22 cellular contexts compared by ENCODE assay signal in genomic region chr22:37629928-37630327, GRCh38. TPM values are rescaled to one million over a fixed set of nuclear protein-coding genes. Genes with fewer than 3 reads are reported as not detected.
DNase-seq lines count a peak whose midpoint lies in the region; ATAC-seq, FAIRE-seq and TF ChIP-seq lines count a peak whose summit lies in the region.
"Had no signal": no experiment of that assay in that cellular context is flagged by ENCODE, and none has a peak within 500 bp of the region (broad histone marks: within the 10 kb centered on the region; RNA-seq: fewer than 3 reads in every experiment).

No MANE protein-coding gene starts in this region.

- TF ChIP-seq CTCF in CD14-positive monocyte (IDR thresholded peaks at IDR 0.05) = no peak

- H3K79me1 ChIP-seq in neuronal stem cell (ENCODE audit: low read depth, low read length) = peaks cover 1% of the 10 kb centered on the region

- H2AFZ ChIP-seq in neuronal stem cell (ENCODE audit: low read length) = no peak overlapping the region
- H2AFZ ChIP-seq: GM23248 had no signal

- H4K8ac ChIP-seq in neuronal stem cell (ENCODE audit: low read depth, low read length) = no peak overlapping the region

- peaks cover 0 to 2% (median 0%) of the 10 kb centered on the region in 3 donors for H3K27me3 Mint-ChIP-seq in CD14-positive monocyte (ENCODE audit: low read depth in 3 of 3)
- no peaks in the 10 kb centered on the region for H3K27me3 Mint-ChIP-seq in T-helper 17 cell
- H3K27me3 Mint-ChIP-seq: CD4-positive, alpha-beta memory T cell had no signal

- peak overlapping the region; percentile 61 for H3K23ac ChIP-seq in neuronal stem cell (ENCODE audit: low read depth, low read length, poor library complexity)

- H3K27ac Mint-ChIP-seq in CD14-positive monocyte = no peak overlapping the region
- H3K27ac Mint-ChIP-seq in T-helper 17 cell = peak overlapping the region; percentile 93

- intact Hi-C loops in CD14-positive monocyte (cut with micrococcal nuclease) = no loop called here

- ATAC-seq in T-helper 17 cell (no peak), GM19452 (IDR thresholded peaks at IDR 0.05; ENCODE audit: unreplicated experiment) (no peak)

- FAIRE-seq in GM19239 (lab: Jason Lieb, UNC) = no peak
- FAIRE-seq: G401.6 had no signal

- H3K36me3 ChIP-seq in BLaER1 (peaks cover 37% of the 10 kb centered on the region), neuronal stem cell (replicated peaks in 1 of 2; ENCODE audit: control insufficient read depth in 2 of 2, insufficient read depth in 2 of 2, low read length in 2 of 2) (peaks cover 30 to 77% of the 10 kb centered on the region in 2 donors)

- H3K36me3 Mint-ChIP-seq in CD14-positive monocyte = peaks cover 42 to 57% of the 10 kb centered on the region in 2 donors
- peaks cover 3% of the 10 kb centered on the region for H3K36me3 Mint-ChIP-seq in T-helper 17 cell (ENCODE audit: low read depth)

- H2BK12ac ChIP-seq in neuronal stem cell (ENCODE audit: low read length) = no peak overlapping the region

- no peak overlapping the region for H4K91ac ChIP-seq in neuronal stem cell (ENCODE audit: low read depth, low read length, poor library complexity)

- no peaks in the 10 kb centered on the region for H3K9me3 ChIP-seq in BLaER1
- no peaks in the 10 kb centered on the region for H3K9me3 ChIP-seq in T-helper 17 cell (ENCODE audit: control insufficient read depth, low read length, poor library complexity, severe bottlenecking)
- no peaks in the 10 kb centered on the region for H3K9me3 ChIP-seq in neuronal stem cell (replicated peaks in 1 of 2; ENCODE audit: control insufficient read depth in 2 of 2, insufficient read depth in 1 of 2, low read depth in 1 of 2, low read length in 2 of 2)
- H3K9me3 ChIP-seq: Caco-2 had no signal

- no peak overlapping the region for H2BK120ac ChIP-seq in neuronal stem cell (ENCODE audit: low read depth, low read length)

- no peak overlapping the region for H2BK15ac ChIP-seq in neuronal stem cell (ENCODE audit: low read length)

- H3K4me3 ChIP-seq in BLaER1 (no peak overlapping the region), neuronal stem cell (ENCODE audit: low read length in 2 of 2) (no peak overlapping the region)
- H3K4me3 ChIP-seq: GM23248 had no signal

- peak overlapping the region; percentile 60; the same call in 1 of the 2 replicates for H3K9ac ChIP-seq in BLaER1
- H3K9ac ChIP-seq in neuronal stem cell (ENCODE audit: low read depth, low read length, poor library complexity) = peak overlapping the region; percentile 12
- H3K9ac ChIP-seq: GM23248, KMS-11 had no signal

- H3K27ac ChIP-seq in BLaER1 = peak overlapping the region; percentile 92
- H3K27ac ChIP-seq in neuronal stem cell (replicated peaks; ENCODE audit: low read length) = no peak overlapping the region
- H3K27ac ChIP-seq: GM23248, KMS-11 had no signal

- H3K4me1 Mint-ChIP-seq in CD14-positive monocyte (peaks cover 67% of the 10 kb centered on the region), T-helper 17 cell (peaks cover 59% of the 10 kb centered on the region)

- no peak overlapping the region for H2AK5ac ChIP-seq in neuronal stem cell (ENCODE audit: low read depth, low read length)

- H3K18ac ChIP-seq in neuronal stem cell (ENCODE audit: low read length) = no peak overlapping the region

- H3K4me1 ChIP-seq in BLaER1 = peaks cover 100% of the 10 kb centered on the region
- peaks cover 16 to 22% of the 10 kb centered on the region in 2 donors for H3K4me1 ChIP-seq in neuronal stem cell (ENCODE audit: control insufficient read depth in 2 of 2, insufficient read depth in 1 of 2, low read depth in 1 of 2, low read length in 2 of 2)

- no peak overlapping the region for H3K4ac ChIP-seq in neuronal stem cell (ENCODE audit: low read length)

- no peak overlapping the region for H3K14ac ChIP-seq in neuronal stem cell (ENCODE audit: low read length)

- no peak overlapping the region for H2BK5ac ChIP-seq in neuronal stem cell (ENCODE audit: low read length)

- H3K27me3 ChIP-seq in BLaER1 (no peaks in the 10 kb centered on the region), neuronal stem cell (ENCODE audit: control insufficient read depth in 3 of 3, insufficient read depth in 3 of 3, low read depth in 1 of 3, low read length in 3 of 3) (no peaks in the 10 kb centered on the region)

- no peaks in the 10 kb centered on the region for H4K20me1 ChIP-seq in BLaER1

- H3K4me2 ChIP-seq in BLaER1 = peak overlapping the region; percentile 90
- H3K4me2 ChIP-seq in neuronal stem cell (ENCODE audit: insufficient read depth, low read length, poor library complexity, severe bottlenecking) = no peak overlapping the region
- H3K4me2 ChIP-seq: KMS-11 had no signal

- DNase-seq in CD14-positive monocyte (ENCODE audit: low spot score) (peak; percentile 39), T-helper 17 cell (no peak), neuronal stem cell (ENCODE audit: low spot score) (no peak), HT-29 (ENCODE audit: low spot score) (no peak), GM19239 (ENCODE audit: insufficient read length, low spot score) (no peak)
- DNase-seq: Caco-2; CD4-positive, alpha-beta memory T cell; GM23248; H7; IMR-90; MM.1S; NCI-H2029; NCI-H2227 treated with DMSO at 0.1 percent for 48 hours; NCI-H526 treated with DMSO at 0.1 percent for 48 hours; RPMI8226; SHP77 treated with DMSO at 0.1 percent for 48 hours had no signal

- H3K4me3 Mint-ChIP-seq in CD14-positive monocyte (no peak overlapping the region), T-helper 17 cell (no peak overlapping the region)

- H3K9me3 Mint-ChIP-seq in CD14-positive monocyte = no peaks in the 10 kb centered on the region
- H3K9me3 Mint-ChIP-seq: CD4-positive, alpha-beta memory T cell had no signal

- no CpG with 5 or more reads among the region's 10 CpGs for WGBS in neuronal stem cell (ENCODE audit: extremely low coverage in 2 of 2, insufficient read length in 2 of 2, insufficient replicate concordance in 1 of 2), 2 donors

RNA-seq across cellular contexts. Expression of gene SH3BP1, which starts 9.5 kb away (rescaled TPM):
- polyA plus RNA-seq in CD14-positive monocyte = 10 to 100 TPM; 20.0 TPM
- total RNA-seq in T-helper 17 cell = 10 to 100 TPM; 79.7 to 97.5 TPM
- 14.6 TPM for polyA plus RNA-seq in neuronal stem cell (2013, experiment 1 of 2)
- polyA plus RNA-seq in neuronal stem cell (2013, experiment 2 of 2) = 14.3 TPM
- 38.8 and 47.1 TPM in 2 replicates for total RNA-seq in HT-29 (2014; rRNA removed; shearing (Covaris generic))

RNA-seq across cellular contexts. Expression of gene GGA1, which starts 21.3 kb away (rescaled TPM):
- 10 to 100 TPM; 19.8 to 24.8 TPM for polyA plus RNA-seq in CD14-positive monocyte
- 10 to 100 TPM; 70.5 to 86.8 TPM for total RNA-seq in T-helper 17 cell
- polyA plus RNA-seq in neuronal stem cell (2013, experiment 1 of 2) = 32.1 TPM
- 31.4 TPM for polyA plus RNA-seq in neuronal stem cell (2013, experiment 2 of 2)
- 54.1 and 55.1 TPM in 2 replicates for total RNA-seq in HT-29 (2014; rRNA removed; shearing (Covaris generic))

RNA-seq across cellular contexts. Expression of gene PDXP, which starts 28.6 kb away (rescaled TPM):
- polyA plus RNA-seq in CD14-positive monocyte = 1 to 10 TPM; 1.0 to 4.3 TPM
- total RNA-seq in T-helper 17 cell = 1 to 10 TPM; 2.6 to 3.0 TPM
- polyA plus RNA-seq in neuronal stem cell (2013, experiment 1 of 2) = 46.4 TPM
- polyA plus RNA-seq in neuronal stem cell (2013, experiment 2 of 2) = 44.0 TPM
- total RNA-seq in HT-29 (2014; rRNA removed; shearing (Covaris generic)) = 25.4 and 33.0 TPM in 2 replicates

RNA-seq across cellular contexts. Expression of gene LGALS1, which starts 45.5 kb away (rescaled TPM):
- polyA plus RNA-seq in CD14-positive monocyte = 1,000 to 10,000 TPM; 1,719 to 1,844 TPM
- total RNA-seq in T-helper 17 cell = 100 to 1,000 TPM; 152 to 154 TPM
- polyA plus RNA-seq in neuronal stem cell (2013, experiment 1 of 2) = 41.9 TPM
- polyA plus RNA-seq in neuronal stem cell (2013, experiment 2 of 2) = 44.2 TPM
- total RNA-seq in HT-29 (2014; rRNA removed; shearing (Covaris generic)) = 15.3 and 30.9 TPM in 2 replicates

RNA-seq across cellular contexts. Expression of gene LGALS2, which starts 50.0 kb away (rescaled TPM):
- polyA plus RNA-seq in CD14-positive monocyte = 100 to 1,000 TPM; 654 to 878 TPM
- 1 to 10 TPM; 1.9 to 6.1 TPM for total RNA-seq in T-helper 17 cell
- not detected for polyA plus RNA-seq in neuronal stem cell (2013, experiment 1 of 2)
- polyA plus RNA-seq in neuronal stem cell (2013, experiment 2 of 2) = not detected
- 11.1 and 13.0 TPM in 2 replicates for total RNA-seq in HT-29 (2014; rRNA removed; shearing (Covaris generic))
- total RNA-seq: A673, GM23248, H7, IMR-90, NCI-H460 had no signal
- polyA plus RNA-seq: CD4-positive, alpha-beta memory T cell; IMR-90 had no signal
